30 cellular contexts compared by ENCODE assay signal in the genomic region with DNA sequence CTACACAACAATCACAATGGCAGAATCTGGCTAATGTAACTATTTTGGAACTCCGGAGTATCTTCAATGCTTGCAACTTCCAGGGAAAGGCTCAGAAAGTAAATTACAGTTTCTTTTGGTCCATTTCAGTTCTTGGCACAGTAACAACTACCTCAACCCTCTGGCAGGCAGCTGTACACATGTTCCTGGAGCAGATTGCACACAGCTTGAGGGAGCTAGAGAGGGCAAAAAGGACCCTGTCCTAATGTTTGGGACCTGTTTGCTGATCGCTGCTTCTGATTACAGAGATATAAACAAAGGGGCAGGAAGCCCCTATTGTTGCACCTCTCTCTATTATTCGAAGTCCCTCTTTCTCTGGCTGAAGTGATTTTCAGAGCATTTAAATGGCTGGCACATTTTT. TPM values are rescaled to one million over a fixed set of nuclear protein-coding genes. Genes with fewer than 3 reads are reported as not detected.
DNase-seq lines count a peak whose midpoint lies in the region; ATAC-seq and TF ChIP-seq lines count a peak whose summit lies in the region.
"Had no signal": no experiment of that assay in that cellular context is flagged by ENCODE, and none has a peak within 500 bp of the region (broad histone marks: within the 10 kb centered on the region; RNA-seq: fewer than 3 reads in every experiment).

No MANE protein-coding gene starts in this region.

- no peaks in the 10 kb centered on the region for H3K4me1 ChIP-seq in GM23248 (ENCODE audit: insufficient read depth)
- H3K4me1 ChIP-seq: uterus had no signal

- WGBS in GM23248 (ENCODE audit: low coverage in 1 of 2, low lambda C conversion rate in 2 of 2, missing lambda C conversion rate in 2 of 2), 2 experiments = 31 to 50% methylated on average over 3 of the region's 3 CpGs

- H3K27ac Mint-ChIP-seq in HFFc6 = no peak overlapping the region
- H3K27ac Mint-ChIP-seq: activated naive CD4-positive, alpha-beta T cell treated with anti-CD3 and anti-CD28 coated beads, Interleukin-2, amount 50 U/mL, for 24 hours; activated T-helper 17 cell treated with anti-CD3 and anti-CD28 coated beads, Interleukin-2, amount 50 U/mL, for 72 hours; CD4-positive, CD25-positive, alpha-beta regulatory T cell; immature natural killer cell; naive thymus-derived CD4-positive, alpha-beta T cell had no signal

- in situ Hi-C loops in GM23248 (cut with MboI) = no loop called here

- no peaks in the 10 kb centered on the region for H3F3A ChIP-seq in GM23248 (ENCODE audit: insufficient read depth)

- H3K27ac ChIP-seq in GM23248 = no peak overlapping the region
- H3K27ac ChIP-seq: PC-9, thoracic aorta, uterus had no signal

- TF ChIP-seq CTCF in AG09319 (IDR thresholded peaks at IDR 0.05; ENCODE audit: low read depth, low read length) (peak; percentile 8), HFFc6 (IDR thresholded peaks at IDR 0.05) (no peak)

- H3K9ac ChIP-seq in GM23248 = no peak overlapping the region

- no peaks in the 10 kb centered on the region for H4K20me1 ChIP-seq in GM23248 (ENCODE audit: insufficient read depth)

- H3K36me3 Mint-ChIP-seq in HFFc6 (ENCODE audit: low read depth) = peaks cover 12% of the 10 kb centered on the region
- H3K36me3 Mint-ChIP-seq: immature natural killer cell had no signal

- H3K27me3 Mint-ChIP-seq in HFFc6 (ENCODE audit: insufficient read depth) = no peaks in the 10 kb centered on the region
- H3K27me3 Mint-ChIP-seq: activated naive CD4-positive, alpha-beta T cell treated with anti-CD3 and anti-CD28 coated beads, Interleukin-2, amount 50 U/mL, for 24 hours; activated T-helper 17 cell treated with anti-CD3 and anti-CD28 coated beads, Interleukin-2, amount 50 U/mL, for 72 hours; stimulated activated naive B cell treated with anti-CD40 and anti-IgM and Interleukin-4, amounts not matched to agents 10 μg/mL and 1 μg/mL and 100 μg/mL, for 72 hours had no signal

- H3K4me1 Mint-ChIP-seq in HFFc6 (ENCODE audit: low read depth) = peaks cover 12% of the 10 kb centered on the region
- H3K4me1 Mint-ChIP-seq: activated T-helper 17 cell treated with anti-CD3 and anti-CD28 coated beads, Interleukin-2, amount 50 U/mL, for 72 hours had no signal

- no peaks in the 10 kb centered on the region for H3K9me3 ChIP-seq in GM23248 (ENCODE audit: low read depth)
- H3K9me3 ChIP-seq: uterus had no signal

- no peak overlapping the region for H3K4me3 Mint-ChIP-seq in HFFc6
- H3K4me3 Mint-ChIP-seq: activated naive CD4-positive, alpha-beta T cell treated with anti-CD3 and anti-CD28 coated beads, Interleukin-2, amount 50 U/mL, for 24 hours; activated T-helper 17 cell treated with anti-CD3 and anti-CD28 coated beads, Interleukin-2, amount 50 U/mL, for 72 hours; immature natural killer cell; naive thymus-derived CD4-positive, alpha-beta T cell; stimulated activated naive B cell treated with anti-CD40 and anti-IgM and Interleukin-4, amounts not matched to agents 10 μg/mL and 1 μg/mL and 100 μg/mL, for 72 hours had no signal

- no peak overlapping the region for H3K4me3 ChIP-seq in GM23248
- H3K4me3 ChIP-seq: PC-9, thoracic aorta, uterus had no signal

- no peak overlapping the region for H3K4me2 ChIP-seq in GM23248 (ENCODE audit: unreplicated experiment)
- H3K4me2 ChIP-seq: PC-9 had no signal

- H3K9me3 Mint-ChIP-seq in HFFc6 = peaks cover 25% of the 10 kb centered on the region

- no peak for ATAC-seq in HG02973 (IDR thresholded peaks at IDR 0.05; ENCODE audit: unreplicated experiment)
- ATAC-seq: activated T-helper 17 cell treated with anti-CD3 and anti-CD28 coated beads, Interleukin-2, amount 50 U/mL, for 72 hours; naive thymus-derived CD4-positive, alpha-beta T cell; stimulated activated naive B cell treated with anti-CD40 and anti-IgM and Interleukin-4, amounts not matched to agents 10 μg/mL and 1 μg/mL and 100 μg/mL, for 72 hours had no signal

- no peak overlapping the region for H2AFZ ChIP-seq in GM23248
- H2AFZ ChIP-seq: PC-9 had no signal

- H3K36me3 ChIP-seq in GM23248 (ENCODE audit: low read depth) = no peaks in the 10 kb centered on the region
- H3K36me3 ChIP-seq: thoracic aorta, uterus had no signal

- no peaks in the 10 kb centered on the region for H3K27me3 ChIP-seq in GM23248 (replicated peaks; ENCODE audit: insufficient read depth)
- H3K27me3 ChIP-seq: uterus had no signal

- DNase-seq in AG09319 (ENCODE audit: extremely low read depth, low read depth) = no peak
- peak; percentile 3 for DNase-seq in GM23248
- peak; percentile 21 for DNase-seq in dermis blood vessel endothelial cell
- DNase-seq in iPS-NIHi7 (ENCODE audit: extremely low spot score) = peak; percentile 12
- no peak for DNase-seq in putamen (ENCODE audit: low spot score)
- no peak for DNase-seq in SW480 (ENCODE audit: low spot score)
- no peak for DNase-seq in HFFc6
- DNase-seq: activated CD4-positive, alpha-beta T cell treated with anti-CD3 and anti-CD28 coated beads, Interleukin-2, amount 50 U/mL, for 48 hours; activated CD8-positive, alpha-beta memory T cell treated with anti-CD3 and anti-CD28 coated beads, Interleukin-2, amount 50 U/mL, for 4 hours; anterior cingulate cortex; CD4-positive, CD25-positive, alpha-beta regulatory T cell; DMS153; foreskin melanocyte; GF-D8; H7; immature natural killer cell; naive thymus-derived CD4-positive, alpha-beta T cell; NCI-H1105; NCI-H2081; PC-9; retina; SHP77 treated with DMSO at 0.1 percent for 48 hours; stimulated activated CD4-positive, alpha-beta T cell treated with anti-CD3 and anti-CD28 coated beads, Interleukin-4, amount 100 ng/mL, for 1 hour; stimulated activated naive B cell treated with anti-CD40 and anti-IgM and Interleukin-4, amounts not matched to agents 10 μg/mL and 1 μg/mL and 100 μg/mL, for 72 hours; T1000; uterus had no signal

- no peaks in the 10 kb centered on the region for H3K9me2 ChIP-seq in GM23248 (ENCODE audit: insufficient read depth)

- H3K79me2 ChIP-seq in GM23248 (ENCODE audit: insufficient read depth) = no peaks in the 10 kb centered on the region

RNA-seq across cellular contexts. Expression of gene SLC38A1, which starts 35.2 kb away (rescaled TPM):
- 79.9 and 81.7 TPM in 2 replicates for total RNA-seq in GM23248 (2014; rRNA removed; shearing (Covaris generic))
- polyA plus RNA-seq in GM23248 (2016; fragmentation: Nextera tagmentation; extraction: Ambion mirVana) = 88.7 and 92.0 TPM in 2 replicates
- 136 and 191 TPM in 2 replicates for total RNA-seq in dermis blood vessel endothelial cell
- 10 to 100 TPM; 78.2 to 98.5 (median 88.6) TPM for total RNA-seq in HFFc6 (2021; fragmentation: NEBNext Ultra II Directional; extraction: Animal tissue kit (Norgen Biotek cat#: 25700))

Comparison
In these comparisons a context has a peak if more than half of its experiments do, and no peak if none do; other contexts are left out.
1. DNase-seq: peak in GM23248 (single experiment), dermis blood vessel endothelial cell (single experiment) and iPS-NIHi7 (single experiment); none in AG09319 (single experiment), putamen (single experiment), SW480 (single experiment) and HFFc6 (single experiment).